Comparison of ENCODE assay signal across 9 cellular contexts in genomic region chr14:95314609-95315008, GRCh38. TPM values are rescaled to one million over a fixed set of nuclear protein-coding genes. Genes with fewer than 3 reads are reported as not detected.
DNase-seq lines count a peak whose midpoint lies in the region; ATAC-seq and TF ChIP-seq lines count a peak whose summit lies in the region.
"Had no signal": no experiment of that assay in that cellular context is flagged by ENCODE, and none has a peak within 500 bp of the region (broad histone marks: within the 10 kb centered on the region; RNA-seq: fewer than 3 reads in every experiment).

No MANE protein-coding gene starts in this region.

- peaks cover 14 to 37% of the 10 kb centered on the region in 2 donors for H3K27me3 Mint-ChIP-seq in CD8-positive, alpha-beta memory T cell

- 24% methylated on average over 6 of the region's 6 CpGs for WGBS in mammary epithelial cell (ENCODE audit: low coverage, missing lambda C conversion rate)

- peaks cover 13 to 15% (median 15%) of the 10 kb centered on the region in 3 donors for H3K4me1 Mint-ChIP-seq in CD8-positive, alpha-beta memory T cell

- in situ Hi-C loops in mammary epithelial cell (cut with MboI; ENCODE audit: low sequenced_read_pairs in 2 of 2): no loop called here

- H3K4me3 ChIP-seq in mammary epithelial cell (replicated peaks in 1 of 3; ENCODE audit: insufficient read depth in 1 of 3, low read depth in 2 of 3, low read length in 3 of 3): no peak overlapping the region
- H3K4me3 ChIP-seq in CD8-positive, alpha-beta memory T cell (ENCODE audit: low read length): no peak overlapping the region

- no peaks in the 10 kb centered on the region for H3K36me3 ChIP-seq in mammary epithelial cell (ENCODE audit: insufficient read depth, low read length)
- H3K36me3 ChIP-seq in CD8-positive, alpha-beta memory T cell (ENCODE audit: insufficient read depth, low read length): no peaks in the 10 kb centered on the region

- H3K4me3 Mint-ChIP-seq in CD8-positive, alpha-beta memory T cell: no peak overlapping the region
- H3K4me3 Mint-ChIP-seq: activated naive CD4-positive, alpha-beta T cell treated with anti-CD3 and anti-CD28 coated beads, Interleukin-2, amount 50 U/mL, for 24 hours had no signal

- dilution Hi-C loops in mammary epithelial cell (cut with HindIII; ENCODE audit: low sequenced_read_pairs): no loop called here

- peaks cover 85% of the 10 kb centered on the region for H3K79me2 ChIP-seq in mammary epithelial cell (ENCODE audit: insufficient read depth, low read length)

- H3K9ac ChIP-seq in mammary epithelial cell (ENCODE audit: insufficient read depth, low read length): peak overlapping the region; percentile 27

- peaks cover 43% of the 10 kb centered on the region for H3K4me1 ChIP-seq in mammary epithelial cell (ENCODE audit: insufficient read depth, low read length)
- H3K4me1 ChIP-seq in CD8-positive, alpha-beta memory T cell (ENCODE audit: insufficient read depth, low read length): peaks cover 5% of the 10 kb centered on the region

- H3K27ac ChIP-seq in mammary epithelial cell (ENCODE audit: insufficient read depth, low read depth, low read length): peak overlapping the region; percentile 62
- H3K27ac ChIP-seq in CD8-positive, alpha-beta memory T cell (ENCODE audit: low read depth, low read length): no peak overlapping the region

- TF ChIP-seq CTCF in mammary epithelial cell (conservative IDR thresholded peaks at IDR 0.05 in 1 of 2, IDR thresholded peaks at IDR 0.05 in 1 of 2; ENCODE audit: extremely low read depth in 1 of 2, insufficient read depth in 1 of 2, low read depth in 1 of 2, low read length in 2 of 2): no peak

- H3K4me2 ChIP-seq in mammary epithelial cell (ENCODE audit: insufficient read depth, low read depth, low read length): peak overlapping the region; percentile 43

- no peak overlapping the region for H2AFZ ChIP-seq in mammary epithelial cell (ENCODE audit: low read depth, low read length)

- POLR2A ChIA-PET in CD8-positive, alpha-beta memory T cell (lab: Charles Lee): no interaction called here

- no peak overlapping the region for H3K27ac Mint-ChIP-seq in CD8-positive, alpha-beta memory T cell
- H3K27ac Mint-ChIP-seq: activated naive CD4-positive, alpha-beta T cell treated with anti-CD3 and anti-CD28 coated beads, Interleukin-2, amount 50 U/mL, for 24 hours had no signal

- no peaks in the 10 kb centered on the region for H4K20me1 ChIP-seq in mammary epithelial cell (ENCODE audit: insufficient read depth, low read length)

- no peaks in the 10 kb centered on the region for H3K9me3 Mint-ChIP-seq in CD8-positive, alpha-beta memory T cell
- H3K9me3 Mint-ChIP-seq: activated naive CD4-positive, alpha-beta T cell treated with anti-CD3 and anti-CD28 coated beads, Interleukin-2, amount 50 U/mL, for 24 hours had no signal

- H3K27me3 ChIP-seq in mammary epithelial cell (ENCODE audit: insufficient read depth, low read length): no peaks in the 10 kb centered on the region
- H3K27me3 ChIP-seq in CD8-positive, alpha-beta memory T cell (ENCODE audit: insufficient read depth, low read length, poor library complexity, severe bottlenecking): peaks cover 10% of the 10 kb centered on the region

- no peaks in the 10 kb centered on the region for H3K9me3 ChIP-seq in mammary epithelial cell (replicated peaks; ENCODE audit: insufficient read depth, low read length)
- no peaks in the 10 kb centered on the region for H3K9me3 ChIP-seq in CD8-positive, alpha-beta memory T cell (ENCODE audit: low read length)

- peak; percentile 32 for DNase-seq in AG20443 (ENCODE audit: low spot score)
- DNase-seq in HK-2 (ENCODE audit: unreplicated experiment): peak; percentile 22
- peak; percentile 92 for DNase-seq in mammary epithelial cell
- DNase-seq in sciatic nerve (ENCODE audit: low spot score): no peak
- DNase-seq in CD8-positive, alpha-beta memory T cell: no peak
- DNase-seq in SHP77 (lab: John Stamatoyannopoulos, UW): no peak
- no peak for DNase-seq in hypothalamus (lab: John Stamatoyannopoulos, UW)

- ATAC-seq in GM19397 (IDR thresholded peaks at IDR 0.05; ENCODE audit: unreplicated experiment): peak; percentile 56
- ATAC-seq in sciatic nerve: peak; percentile 48

- intact Hi-C loops in mammary epithelial cell (cut with micrococcal nuclease): loop anchor here (5.0 kb wide), 2 partner anchors 48 to 98 kb away; no protein-coding TSS in a partner anchor
- intact Hi-C loops in sciatic nerve (cut with DNase I): no loop called here

- BruUV-seq in mammary epithelial cell (replicated peaks; lab: Mats Ljungman, UMichigan): no TSS peak

- CTCF ChIA-PET in mammary epithelial cell (lab: Charles Lee; ENCODE audit: low non-redundant PET): no interaction called here
- CTCF ChIA-PET in CD8-positive, alpha-beta memory T cell (lab: Charles Lee): no interaction called here

- peaks cover 0 to 2% (median 0%) of the 10 kb centered on the region in 3 donors for H3K36me3 Mint-ChIP-seq in CD8-positive, alpha-beta memory T cell
- H3K36me3 Mint-ChIP-seq: activated naive CD4-positive, alpha-beta T cell treated with anti-CD3 and anti-CD28 coated beads, Interleukin-2, amount 50 U/mL, for 24 hours had no signal

RNA-seq across cellular contexts. Expression of gene CLMN, which starts 5.1 kb away (rescaled TPM):
- total RNA-seq in mammary epithelial cell (10 to 100 TPM; 12.2 to 64.3 TPM), sciatic nerve (41.8 TPM)
- polyA plus RNA-seq in mammary epithelial cell: 12.0 TPM
- polyA minus RNA-seq in mammary epithelial cell: 45.1 TPM
- total RNA-seq in CD8-positive, alpha-beta memory T cell: under 1 TPM; 0.29 to 0.72 TPM
- polyA plus RNA-seq in CD8-positive, alpha-beta memory T cell: 0.15 TPM

Comparison
In these comparisons a context has a peak if more than half of its experiments do, and no peak if none do; other contexts are left out.
1. DNase-seq: peak in AG20443 (single experiment), HK-2 (single experiment) and mammary epithelial cell (single experiment); none in sciatic nerve (single experiment), CD8-positive, alpha-beta memory T cell (0 of 5), SHP77 (0 of 2) and hypothalamus (0 of 51).
2. RNA of gene CLMN, which starts 5.1 kb away (total RNA-seq): 12.2 to 64.3 TPM in mammary epithelial cell and 41.8 TPM in sciatic nerve (single experiment); 0.29 to 0.72 TPM in CD8-positive, alpha-beta memory T cell; every median in the first group is over 4 times any median in the second.